In the genomic region with DNA sequence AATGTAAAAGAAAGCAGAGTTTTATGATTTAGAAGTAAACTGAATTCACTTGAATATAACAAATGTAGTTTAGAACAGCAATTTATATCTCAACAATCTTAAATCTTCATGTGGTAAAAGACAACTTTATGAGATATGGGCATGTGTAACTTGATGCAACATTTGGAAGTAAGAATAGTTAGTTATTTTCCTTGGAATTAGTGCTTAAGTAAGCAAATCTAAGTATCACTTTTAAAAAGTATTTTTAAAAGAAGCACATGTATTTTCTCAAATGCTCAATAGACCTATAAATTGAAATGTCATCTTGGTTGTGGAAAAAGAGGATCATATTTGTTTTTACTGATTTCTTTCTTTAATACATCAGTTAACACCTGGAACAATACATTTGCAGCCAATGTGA, we compare ENCODE assay signal across 24 cellular contexts.
DNase-seq lines count a peak whose midpoint lies in the region; ATAC-seq, FAIRE-seq and TF ChIP-seq lines count a peak whose summit lies in the region.
"Had no signal": no experiment of that assay in that cellular context is flagged by ENCODE, and none has a peak within 500 bp of the region (broad histone marks: within the 10 kb centered on the region; RNA-seq: fewer than 3 reads in every experiment).

No MANE protein-coding gene starts in this region.

- no peak for TF ChIP-seq RAD21 in HepG2 (CRISPR knock-in tag; IDR thresholded peaks at IDR 0.05)

- DNase-seq in HepG2 (ENCODE audit: low spot score) (no peak), right lobe of liver (no peak), RCC 7860 (ENCODE audit: low spot score) (no peak), neural progenitor cell (ENCODE audit: low spot score) (no peak), GM12892 (ENCODE audit: insufficient read length) (no peak), CD1c-positive myeloid dendritic cell (ENCODE audit: extremely low spot score) (no peak)
- DNase-seq: ACHN; AML-193; BE2C; Calu3; CD4-positive, alpha-beta memory T cell; COR-L47; DMS153; DND-41; H9 had no signal

- no peak overlapping the region for H3K9ac ChIP-seq in HepG2 (ENCODE audit: insufficient read depth, low read depth, low read length)
- H3K9ac ChIP-seq in neural progenitor cell: no peak overlapping the region
- H3K9ac ChIP-seq: BLaER1 treated with 17β-estradiol and CSF1 and Interleukin-3, amounts not matched to agents 10 nM and 100 nM had no signal

- H3K36me3 Mint-ChIP-seq in neural progenitor cell: no peaks in the 10 kb centered on the region
- H3K36me3 Mint-ChIP-seq: CD14-positive monocyte; CD4-positive, alpha-beta memory T cell had no signal

- BruUV-seq in HepG2 (replicated peaks; lab: Mats Ljungman, UMichigan): no TSS peak

- no peak overlapping the region for H3K4me2 ChIP-seq in HepG2 (ENCODE audit: low read depth, low read length)
- no peak overlapping the region for H3K4me2 ChIP-seq in neural progenitor cell
- H3K4me2 ChIP-seq: BLaER1 treated with 17β-estradiol and CSF1 and Interleukin-3, amounts not matched to agents 10 nM and 100 nM; GM23338 had no signal

- H4K20me1 ChIP-seq in HepG2 (ENCODE audit: insufficient read depth, low read length) (no peaks in the 10 kb centered on the region), neural progenitor cell (ENCODE audit: low read depth) (no peaks in the 10 kb centered on the region)
- H4K20me1 ChIP-seq: BLaER1 treated with 17β-estradiol and CSF1 and Interleukin-3, amounts not matched to agents 10 nM and 100 nM had no signal

- TF ChIP-seq CTCF in HepG2 (CRISPR knock-in tag; IDR thresholded peaks at IDR 0.05) (no peak), right lobe of liver (IDR thresholded peaks at IDR 0.05) (no peak), neural progenitor cell (IDR thresholded peaks at IDR 0.05) (no peak)

- H3K79me2 ChIP-seq in HepG2 (ENCODE audit: insufficient read depth, low read length) (no peaks in the 10 kb centered on the region), neural progenitor cell (ENCODE audit: low read depth) (no peaks in the 10 kb centered on the region)

- H3K27me3 ChIP-seq in HepG2 (ENCODE audit: control insufficient read depth in 1 of 2, insufficient read depth in 2 of 2, low read length in 2 of 2): no peaks in the 10 kb centered on the region
- H3K27me3 ChIP-seq in right lobe of liver: no peaks in the 10 kb centered on the region
- H3K27me3 ChIP-seq in neural progenitor cell: no peaks in the 10 kb centered on the region
- H3K27me3 ChIP-seq: BE2C; BLaER1 treated with 17β-estradiol and CSF1 and Interleukin-3, amounts not matched to agents 10 nM and 100 nM had no signal

- no peak for TF ChIP-seq EP300 in HepG2 (IDR thresholded peaks at IDR 0.05; ENCODE audit: low read depth in 2 of 2, low read length in 2 of 2)
- no peak for TF ChIP-seq EP300 in HepG2 (CRISPR knock-in tag; IDR thresholded peaks at IDR 0.05; ENCODE audit: borderline replicate concordance)

- no peak overlapping the region for H3K27ac ChIP-seq in HepG2 (ENCODE audit: extremely low read length, insufficient read depth, low read length)
- H3K27ac ChIP-seq in right lobe of liver: no peak overlapping the region
- no peak overlapping the region for H3K27ac ChIP-seq in neural progenitor cell
- H3K27ac ChIP-seq: 22Rv1; BLaER1 treated with 17β-estradiol and CSF1 and Interleukin-3, amounts not matched to agents 10 nM and 100 nM had no signal

- ATAC-seq in HepG2 (no peak), right lobe of liver (no peak), GM18498 (IDR thresholded peaks at IDR 0.05; ENCODE audit: unreplicated experiment) (no peak)
- ATAC-seq: HCT116 had no signal

- H3K4me1 Mint-ChIP-seq in neural progenitor cell: peaks cover 53% of the 10 kb centered on the region
- H3K4me1 Mint-ChIP-seq: CD14-positive monocyte; CD4-positive, alpha-beta memory T cell; GM23338 had no signal

- no peaks in the 10 kb centered on the region for H3F3A ChIP-seq in neural progenitor cell (ENCODE audit: low read depth)

- no peak overlapping the region for H3K4me3 Mint-ChIP-seq in neural progenitor cell
- H3K4me3 Mint-ChIP-seq: CD14-positive monocyte; CD4-positive, alpha-beta memory T cell; GM23338; H9 had no signal

- H2AFZ ChIP-seq in HepG2 (ENCODE audit: low read length): no peak overlapping the region
- peak overlapping the region; percentile 83 for H2AFZ ChIP-seq in neural progenitor cell (replicated peaks)

- POLR2A ChIA-PET in HepG2 (lab: Yijun Ruan, JAX): no interaction called here

- no peak overlapping the region for H3K4me3 ChIP-seq in HepG2 (replicated peaks in 1 of 3; ENCODE audit: insufficient read depth in 1 of 3, low read depth in 2 of 3, low read length in 3 of 3)
- no peak overlapping the region for H3K4me3 ChIP-seq in right lobe of liver
- H3K4me3 ChIP-seq in neural progenitor cell: no peak overlapping the region
- H3K4me3 ChIP-seq: BLaER1 treated with 17β-estradiol and CSF1 and Interleukin-3, amounts not matched to agents 10 nM and 100 nM; GM23338 had no signal

- intact Hi-C loops in HepG2 (cut with micrococcal nuclease; ENCODE audit: unreplicated experiment): no loop called here
- intact Hi-C loops in right lobe of liver (cut with DNase I): no loop called here

- in situ Hi-C loops in HepG2 (cut with HindIII; ENCODE audit: extremely low pct_ligation_motif_present, low pct_unique_long_range_greater_than_20kb): no loop called here

- H3K9me3 ChIP-seq in HepG2 (ENCODE audit: low read length): no peaks in the 10 kb centered on the region
- no peaks in the 10 kb centered on the region for H3K9me3 ChIP-seq in right lobe of liver
- no peaks in the 10 kb centered on the region for H3K9me3 ChIP-seq in neural progenitor cell (ENCODE audit: low read depth)
- H3K9me3 ChIP-seq: BE2C; BLaER1 treated with 17β-estradiol and CSF1 and Interleukin-3, amounts not matched to agents 10 nM and 100 nM had no signal

- TF ChIP-seq POLR2A in HepG2 (IDR thresholded peaks at IDR 0.05; ENCODE audit: insufficient read depth in 1 of 2, low read depth in 2 of 2, low read length in 2 of 2) (no peak), right lobe of liver (IDR thresholded peaks at IDR 0.05) (no peak), GM12892 (IDR thresholded peaks at IDR 0.05; ENCODE audit: low read depth, low read length) (no peak)

- CTCF ChIA-PET in HepG2 (lab: Yijun Ruan, JAX; ENCODE audit: low intra/inter-chr PET ratio, low total read pairs): no interaction called here

- no peak for FAIRE-seq in HepG2 (lab: Jason Lieb, UNC)
- FAIRE-seq in RCC 7860 (lab: Jason Lieb, UNC): peak; percentile 55
- FAIRE-seq in GM12892 (lab: Jason Lieb, UNC): no peak
- FAIRE-seq: A204.1, G401.6, GM18507 had no signal

- H3K36me3 ChIP-seq in HepG2 (replicated peaks in 1 of 2; ENCODE audit: control insufficient read depth in 1 of 2, insufficient read depth in 2 of 2, low read length in 2 of 2) (no peaks in the 10 kb centered on the region), right lobe of liver (no peaks in the 10 kb centered on the region), neural progenitor cell (no peaks in the 10 kb centered on the region)
- H3K36me3 ChIP-seq: BE2C; BLaER1 treated with 17β-estradiol and CSF1 and Interleukin-3, amounts not matched to agents 10 nM and 100 nM had no signal

- no peaks in the 10 kb centered on the region for H3K9me3 Mint-ChIP-seq in neural progenitor cell
- H3K9me3 Mint-ChIP-seq: GM23338, H9 had no signal

- peaks cover 6% of the 10 kb centered on the region for H3K27me3 Mint-ChIP-seq in neural progenitor cell (ENCODE audit: insufficient read depth, low read depth)
- H3K27me3 Mint-ChIP-seq: CD4-positive, alpha-beta memory T cell had no signal

- H3K27ac Mint-ChIP-seq in neural progenitor cell: no peak overlapping the region
- H3K27ac Mint-ChIP-seq: CD14-positive monocyte; CD4-positive, alpha-beta memory T cell; GM23338; H9 had no signal

- H3K4me1 ChIP-seq in HepG2 (ENCODE audit: insufficient read depth, low read length) (no peaks in the 10 kb centered on the region), right lobe of liver (no peaks in the 10 kb centered on the region), neural progenitor cell (peaks cover 22% of the 10 kb centered on the region)
- H3K4me1 ChIP-seq: BE2C had no signal

TF ChIP-seq in HepG2, 621 proteins besides CTCF, POLR2A, EP300 and RAD21:
- TF ChIP-seq MAFK (conservative IDR thresholded peaks at IDR 0.05 in 1 of 2, IDR thresholded peaks at IDR 0.05 in 1 of 2; ENCODE audit: low read length in 2 of 2): peak; percentile 45 to 72; a peak in 3 of 4 replicates
- TF ChIP-seq SIN3B (IDR thresholded peaks at IDR 0.05; ENCODE audit: low read length): no peak
- TF ChIP-seq MAFF (IDR thresholded peaks at IDR 0.05; ENCODE audit: low read depth, low read length): peak; percentile 37; the same call in 1 of the 2 replicates
TF ChIP-seq in HepG2: peak in this region for 2.
